In genomic region chr1:55062801-55063561, GRCh38 we compare ENCODE assay signal across 21 cellular contexts. TPM values are rescaled to one million over a fixed set of nuclear protein-coding genes. Genes with fewer than 3 reads are reported as not detected.
A peak's percentile ranks its signal among the peaks of the same experiment; 100 is the strongest.
DNase-seq lines count a peak whose midpoint lies in the region; TF ChIP-seq lines count a peak whose summit lies in the region.
"Had no signal": no experiment of that assay in that cellular context is flagged by ENCODE, and none has a peak within 500 bp of the region (broad histone marks: within the 10 kb centered on the region; RNA-seq: fewer than 3 reads in every experiment).

No MANE protein-coding gene starts in this region.

- POLR2A ChIA-PET in GM10248 (lab: Yijun Ruan, JAX), result no interaction called here

- H3K4me3 ChIP-seq in coronary artery, result no peak overlapping the region
- H3K4me3 ChIP-seq: lung, sigmoid colon, stomach, tibial nerve had no signal

- peak overlapping the region in 1 of 2 donors; percentile 66 for H3K27ac ChIP-seq in coronary artery
- H3K27ac ChIP-seq: tibial nerve had no signal

- CTCF ChIA-PET in GM10248 (lab: Yijun Ruan, JAX), result no interaction called here

- peak; percentile 12 for DNase-seq in GM10248 (ENCODE audit: extremely low spot score)
- DNase-seq in NCI-H1694 treated with DMSO at 0.1 percent for 48 hours (lab: John Stamatoyannopoulos, UW), result peak; percentile 79
- peak; percentile 69 for DNase-seq in coronary artery (ENCODE audit: low spot score)
- peak; percentile 83 for DNase-seq in posterior vena cava (ENCODE audit: low spot score)
- no peak for DNase-seq in retina
- no peak for DNase-seq in SHP77 treated with DMSO at 0.1 percent for 48 hours (lab: John Stamatoyannopoulos, UW)
- no peak for DNase-seq in DMS53 treated with DMSO at 0.1 percent for 48 hours (lab: John Stamatoyannopoulos, UW; ENCODE audit: unreplicated experiment)
- DNase-seq: activated CD4-positive, alpha-beta T cell treated with anti-CD3 and anti-CD28 coated beads for 48 hours; activated naive CD4-positive, alpha-beta T cell treated with anti-CD3 and anti-CD28 coated beads, Interleukin-2, amount 50 U/mL, for 16 hours; activated T-cell treated with anti-CD3 and anti-CD28 coated beads, Interleukin-2, amount 50 U/mL, for 48 hours; anterior cingulate cortex; CD4-positive, alpha-beta T cell; dermis blood vessel endothelial cell; DMS53; KBM-7; NCI-H1436 treated with DMSO at 0.1 percent for 48 hours; sigmoid colon; stomach had no signal

- no peak for TF ChIP-seq CTCF in GM10248 (IDR thresholded peaks at IDR 0.05; ENCODE audit: control extremely low read depth, extremely low read depth, low read depth, missing control alignments)
- no peak for TF ChIP-seq CTCF in coronary artery (IDR thresholded peaks at IDR 0.05)

- intact Hi-C loops in posterior vena cava (cut with DNase I), result no loop called here

RNA-seq across cellular contexts. Expression of gene PCSK9, which starts 23.6 kb away (rescaled TPM):
- total RNA-seq in posterior vena cava, result under 1 TPM in 1 of 2 donors, not detected in 1; 0.32 TPM
- total RNA-seq: cardiac septum; CD4-positive, alpha-beta T cell; dermis blood vessel endothelial cell had no signal

Comparison
In these comparisons a context has a peak if more than half of its experiments do, and no peak if none do; other contexts are left out.
1. DNase-seq: peak in GM10248 (single experiment), NCI-H1694 treated with DMSO at 0.1 percent for 48 hours (single experiment), coronary artery (single experiment) and posterior vena cava (single experiment); none in retina (single experiment), SHP77 treated with DMSO at 0.1 percent for 48 hours (single experiment) and DMS53 treated with DMSO at 0.1 percent for 48 hours (single experiment).